1 cellular context compared by ENCODE assay signal in the genomic region with DNA sequence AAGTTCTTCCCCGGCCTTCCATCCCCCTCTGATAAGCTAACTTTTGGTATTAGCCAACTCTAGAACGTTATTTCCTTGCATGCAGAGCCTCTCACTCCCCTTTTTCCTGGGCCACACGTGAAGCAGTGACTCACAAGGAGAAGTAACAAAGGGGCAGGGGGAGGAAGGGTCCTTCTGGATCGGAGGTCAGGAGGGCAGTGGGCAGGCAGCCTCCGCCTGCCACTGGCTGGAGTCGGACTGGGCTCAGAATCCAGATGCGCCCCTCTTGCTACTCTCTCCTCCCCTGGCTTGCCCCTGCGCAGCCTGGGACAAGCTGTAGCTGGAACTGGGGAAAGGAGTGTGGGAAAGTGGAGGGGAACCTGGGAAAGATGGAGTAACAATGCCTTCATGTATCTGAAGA.
TF ChIP-seq lines count a peak whose summit lies in the region.

No MANE protein-coding gene starts in this region.

TF ChIP-seq in IMR-90, 13 proteins besides CTCF, POLR2A, EP300 and RAD21:
- TF ChIP-seq, protein P1, sequence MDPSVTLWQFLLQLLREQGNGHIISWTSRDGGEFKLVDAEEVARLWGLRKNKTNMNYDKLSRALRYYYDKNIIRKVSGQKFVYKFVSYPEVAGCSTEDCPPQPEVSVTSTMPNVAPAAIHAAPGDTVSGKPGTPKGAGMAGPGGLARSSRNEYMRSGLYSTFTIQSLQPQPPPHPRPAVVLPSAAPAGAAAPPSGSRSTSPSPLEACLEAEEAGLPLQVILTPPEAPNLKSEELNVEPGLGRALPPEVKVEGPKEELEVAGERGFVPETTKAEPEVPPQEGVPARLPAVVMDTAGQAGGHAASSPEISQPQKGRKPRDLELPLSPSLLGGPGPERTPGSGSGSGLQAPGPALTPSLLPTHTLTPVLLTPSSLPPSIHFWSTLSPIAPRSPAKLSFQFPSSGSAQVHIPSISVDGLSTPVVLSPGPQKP (IDR thresholded peaks at IDR 0.05; ENCODE audit: borderline replicate concordance, low read depth, low read length), result no peak
- no peak for TF ChIP-seq CEBPB (IDR thresholded peaks at IDR 0.05; ENCODE audit: low read depth, low read length)
- no peak for TF ChIP-seq MXI1 (IDR thresholded peaks at IDR 0.05; ENCODE audit: borderline replicate concordance, low read depth, low read length)
